2 cellular contexts compared by ENCODE assay signal in genomic region chr1:157055729-157056128, GRCh38. TPM values are rescaled to one million over a fixed set of nuclear protein-coding genes. Genes with fewer than 3 reads are reported as not detected.
"Had no signal": no experiment of that assay in that cellular context is flagged by ENCODE, and none has a peak within 500 bp of the region (broad histone marks: within the 10 kb centered on the region; RNA-seq: fewer than 3 reads in every experiment).

No MANE protein-coding gene starts in this region.

RNA-seq across cellular contexts. Expression of gene ETV3L, which starts 43.9 kb away (rescaled TPM):
- polyA plus RNA-seq: adipose tissue, cardiac muscle cell had no signal
